Comparison of ENCODE assay signal across 1 cellular context in genomic region chr2:191249131-191249813, GRCh38.
TF ChIP-seq lines count a peak whose summit lies in the region.

No MANE protein-coding gene starts in this region.

TF ChIP-seq in K562, 482 proteins besides CTCF, POLR2A, EP300 and RAD21:
- TF ChIP-seq ZNF384 (IDR thresholded peaks at IDR 0.05; ENCODE audit: low read depth, low read length) (no peak), SPI1 (IDR thresholded peaks at IDR 0.05; ENCODE audit: borderline replicate concordance, low read depth, low read length) (peak; percentile 35; the same call in 1 of the 2 replicates)
